Comparison of ENCODE assay signal across 24 cellular contexts in the genomic region with DNA sequence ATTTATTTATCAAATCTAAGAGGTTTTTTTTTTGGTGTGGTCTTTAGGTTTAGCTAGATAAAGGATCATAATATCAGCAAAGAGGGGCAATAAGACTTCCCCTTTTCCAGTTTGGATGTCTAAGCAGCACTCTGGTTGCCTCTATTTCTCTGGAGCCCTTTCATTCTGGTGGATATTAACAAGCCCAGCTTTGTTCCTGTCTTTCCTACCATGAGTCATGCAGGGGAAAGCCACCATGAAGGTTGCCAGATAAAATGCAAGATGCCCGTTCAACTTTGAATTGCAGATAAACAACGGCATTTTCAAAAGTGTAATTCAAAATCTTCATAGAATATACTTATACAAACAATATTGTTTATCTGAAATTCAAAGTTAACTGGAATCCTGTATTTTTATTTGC.
DNase-seq lines count a peak whose midpoint lies in the region; ATAC-seq, FAIRE-seq and TF ChIP-seq lines count a peak whose summit lies in the region.
"Had no signal": no experiment of that assay in that cellular context is flagged by ENCODE, and none has a peak within 500 bp of the region (broad histone marks: within the 10 kb centered on the region; RNA-seq: fewer than 3 reads in every experiment).

No MANE protein-coding gene starts in this region.

- H3K4me1 ChIP-seq in SK-N-SH (ENCODE audit: control insufficient read depth in 1 of 2, insufficient read depth in 2 of 2, low read depth in 1 of 2, low read length in 1 of 2) (no peaks in the 10 kb centered on the region; a peak in 1 of 4 replicates), astrocyte (ENCODE audit: insufficient read depth, low read length) (no peaks in the 10 kb centered on the region)
- H3K4me1 ChIP-seq: tibial artery had no signal

- H3K79me2 ChIP-seq in SK-N-SH (ENCODE audit: insufficient read depth) (no peaks in the 10 kb centered on the region), astrocyte (ENCODE audit: insufficient read depth, low read length) (no peaks in the 10 kb centered on the region)

- CTCF ChIA-PET in SK-N-SH (lab: Yijun Ruan, JAX): no interaction called here

- no peaks in the 10 kb centered on the region for H3K9me2 ChIP-seq in SK-N-SH

- no peak for DNase-seq in SK-N-SH
- DNase-seq in astrocyte (ENCODE audit: low read depth): peak; percentile 55
- peak; percentile 67 for DNase-seq in fibroblast of the aortic adventitia (ENCODE audit: low read depth)
- no peak for DNase-seq in caudate nucleus (lab: John Stamatoyannopoulos, UW)
- DNase-seq in HK-2 (ENCODE audit: unreplicated experiment): no peak
- no peak for DNase-seq in activated gamma-delta T cell (lab: John Stamatoyannopoulos, UW)
- DNase-seq: activated CD4-positive, CD25-positive, alpha-beta regulatory T cell; activated CD8-positive, alpha-beta T cell treated with anti-CD3 and anti-CD28 coated beads, Interleukin-2, amount 10 ng/mL, durations not matched to agents 7 days and 5 days; activated T-cell treated with anti-CD3 and anti-CD28 coated beads, Interleukin-2, amount 50 U/mL, for 4 hours; HCEC 1CT; left ventricle myocardium superior; NCI-H1436 treated with DMSO at 0.1 percent for 48 hours; NCI-H2171 treated with DMSO at 0.1 percent for 48 hours; NCI-H748 treated with DMSO at 0.1 percent for 48 hours; stimulated activated CD4-positive, alpha-beta T cell treated with anti-CD3 and anti-CD28 coated beads, Interleukin-1b, Interleukin-23, amount 100 ng/mL, for 48 hours; stimulated activated naive CD4-positive, alpha-beta T cell treated with Interleukin-2 at 50 U/mL for 16 hours; T-helper 9 cell; tibial artery had no signal

- no peaks in the 10 kb centered on the region for H3K36me3 Mint-ChIP-seq in astrocyte (ENCODE audit: low read depth, unreplicated experiment)
- H3K36me3 Mint-ChIP-seq: activated naive CD4-positive, alpha-beta T cell treated with anti-CD3 and anti-CD28 coated beads, Interleukin-2, amount 50 U/mL, for 24 hours had no signal

- H3K4me3 Mint-ChIP-seq in astrocyte (ENCODE audit: unreplicated experiment): no peak overlapping the region
- H3K4me3 Mint-ChIP-seq: activated CD8-positive, alpha-beta T cell treated with anti-CD3 and anti-CD28 coated beads, Interleukin-2, amount 10 ng/mL, durations not matched to agents 7 days and 5 days; activated naive CD4-positive, alpha-beta T cell treated with anti-CD3 and anti-CD28 coated beads, Interleukin-2, amount 50 U/mL, for 24 hours; activated T-cell treated with anti-CD3 and anti-CD28 coated beads, Interleukin-2, amount 50 U/mL, for 4 hours had no signal

- no peaks in the 10 kb centered on the region for H3K9me3 Mint-ChIP-seq in astrocyte (ENCODE audit: unreplicated experiment)
- H3K9me3 Mint-ChIP-seq: activated naive CD4-positive, alpha-beta T cell treated with anti-CD3 and anti-CD28 coated beads, Interleukin-2, amount 50 U/mL, for 24 hours; activated T-cell treated with anti-CD3 and anti-CD28 coated beads, Interleukin-2, amount 50 U/mL, for 4 hours had no signal

- TF ChIP-seq RAD21 in SK-N-SH (IDR thresholded peaks at IDR 0.05; ENCODE audit: low read length): no peak

- POLR2A ChIA-PET in SK-N-SH (lab: Yijun Ruan, JAX): no interaction called here

- no peaks in the 10 kb centered on the region for H3K9me3 ChIP-seq in SK-N-SH
- H3K9me3 ChIP-seq in astrocyte (ENCODE audit: insufficient read depth, low read depth, low read length): no peaks in the 10 kb centered on the region
- H3K9me3 ChIP-seq: SJSA1, tibial artery had no signal

- TF ChIP-seq EP300 in SK-N-SH (IDR thresholded peaks at IDR 0.05; ENCODE audit: borderline replicate concordance in 1 of 2, low read depth in 1 of 2, low read length in 1 of 2): no peak

- H3K36me3 ChIP-seq in SK-N-SH (replicated peaks in 1 of 2; ENCODE audit: control insufficient read depth in 1 of 2, insufficient read depth in 2 of 2, low read length in 1 of 2) (no peaks in the 10 kb centered on the region), astrocyte (ENCODE audit: insufficient read depth, low read length) (no peaks in the 10 kb centered on the region)
- H3K36me3 ChIP-seq: SJSA1, tibial artery had no signal

- H3K27ac ChIP-seq in SK-N-SH (ENCODE audit: low read depth in 2 of 2, low read length in 1 of 2) (no peak overlapping the region; a peak in 1 of 4 replicates), astrocyte (ENCODE audit: low read depth, low read length) (no peak overlapping the region), caudate nucleus (ENCODE audit: low read depth, low read length) (no peak overlapping the region)
- H3K27ac ChIP-seq: 22Rv1, SJSA1, tibial artery had no signal

- peaks cover 5% of the 10 kb centered on the region for H3K4me1 Mint-ChIP-seq in astrocyte (ENCODE audit: low read depth, unreplicated experiment)
- H3K4me1 Mint-ChIP-seq: activated naive CD4-positive, alpha-beta T cell treated with anti-CD3 and anti-CD28 coated beads, Interleukin-2, amount 50 U/mL, for 24 hours had no signal

- H3K4me3 ChIP-seq in SK-N-SH (ENCODE audit: low read depth in 2 of 2, low read length in 1 of 2): no peak overlapping the region
- H3K4me3 ChIP-seq in astrocyte (ENCODE audit: insufficient read depth, low read depth, low read length): no peak overlapping the region
- H3K4me3 ChIP-seq in fibroblast of the aortic adventitia (ENCODE audit: low read depth, low read length): no peak overlapping the region
- H3K4me3 ChIP-seq: SJSA1, tibial artery had no signal

- no peak overlapping the region for H3K27ac Mint-ChIP-seq in astrocyte (ENCODE audit: unreplicated experiment)
- H3K27ac Mint-ChIP-seq: activated CD8-positive, alpha-beta T cell treated with anti-CD3 and anti-CD28 coated beads, Interleukin-2, amount 10 ng/mL, durations not matched to agents 7 days and 5 days; activated naive CD4-positive, alpha-beta T cell treated with anti-CD3 and anti-CD28 coated beads, Interleukin-2, amount 50 U/mL, for 24 hours had no signal

- peak; percentile 13 for FAIRE-seq in astrocyte (lab: Jason Lieb, UNC)
- FAIRE-seq: HepG2 had no signal

- 31% methylated on average over 2 of the region's 2 CpGs for WGBS in SK-N-SH (ENCODE audit: low lambda C conversion rate)

- TF ChIP-seq CTCF in SK-N-SH (IDR thresholded peaks at IDR 0.05): no peak
- no peak for TF ChIP-seq CTCF in astrocyte (IDR thresholded peaks at IDR 0.05; ENCODE audit: insufficient read depth, low read depth, low read length)
- no peak for TF ChIP-seq CTCF in fibroblast of the aortic adventitia (IDR thresholded peaks at IDR 0.05; ENCODE audit: insufficient read depth, low read length)

- H3K4me2 ChIP-seq in SK-N-SH (no peak overlapping the region), astrocyte (ENCODE audit: low read length) (no peak overlapping the region)

- H3K27me3 ChIP-seq in SK-N-SH (ENCODE audit: insufficient read depth) (no peaks in the 10 kb centered on the region), astrocyte (ENCODE audit: insufficient read depth, low read length) (no peaks in the 10 kb centered on the region)
- H3K27me3 ChIP-seq: SJSA1, tibial artery had no signal

- no peaks in the 10 kb centered on the region for H3F3A ChIP-seq in SK-N-SH (replicated peaks; ENCODE audit: insufficient read depth)

- ATAC-seq in SK-N-SH treated with all-trans-retinoic acid at 6 μM for 48 hours (no peak), HG02610 (IDR thresholded peaks at IDR 0.05; ENCODE audit: unreplicated experiment) (no peak)
- ATAC-seq: activated CD8-positive, alpha-beta T cell treated with anti-CD3 and anti-CD28 coated beads, Interleukin-2, amount 10 ng/mL, durations not matched to agents 7 days and 5 days; activated T-cell treated with anti-CD3 and anti-CD28 coated beads, Interleukin-2, amount 50 U/mL, for 4 hours; HepG2; left ventricle myocardium superior had no signal

- peaks cover 2% of the 10 kb centered on the region for H3K27me3 Mint-ChIP-seq in astrocyte (ENCODE audit: low read depth, unreplicated experiment)
- H3K27me3 Mint-ChIP-seq: activated naive CD4-positive, alpha-beta T cell treated with anti-CD3 and anti-CD28 coated beads, Interleukin-2, amount 50 U/mL, for 24 hours had no signal

- H3K9ac ChIP-seq in SK-N-SH (no peak overlapping the region), astrocyte (ENCODE audit: low read length) (no peak overlapping the region)

- no peaks in the 10 kb centered on the region for H4K20me1 ChIP-seq in SK-N-SH (ENCODE audit: insufficient read depth)
- no peaks in the 10 kb centered on the region for H4K20me1 ChIP-seq in astrocyte (ENCODE audit: insufficient read depth, low read length)

- H2AFZ ChIP-seq in SK-N-SH (ENCODE audit: low read depth): peak overlapping the region; percentile 73; the same call in 1 of the 2 replicates
- H2AFZ ChIP-seq in astrocyte (ENCODE audit: low read depth, low read length): no peak overlapping the region

TF ChIP-seq in SK-N-SH, 30 proteins besides CTCF, POLR2A, EP300 and RAD21:
- no peak for TF ChIP-seq SMC3 (IDR thresholded peaks at IDR 0.05; ENCODE audit: low read depth, low read length)
- peak; percentile 46; the same call in 1 of the 2 replicates for TF ChIP-seq JUND (IDR thresholded peaks at IDR 0.05)
- TF ChIP-seq CHD2 (IDR thresholded peaks at IDR 0.05; ENCODE audit: low read length, partially characterized antibody): no peak
- peak; percentile 40; the same call in 1 of the 2 replicates for TF ChIP-seq FOSL2 (IDR thresholded peaks at IDR 0.05; ENCODE audit: borderline replicate concordance, low read depth)

TF ChIP-seq in SK-N-SH treated with all-trans-retinoic acid at 6 μM for 48 hours, 23 proteins besides CTCF, POLR2A, EP300 and RAD21 (continues in another document):
- TF ChIP-seq POU6F1 (CRISPR knock-in tag; IDR thresholded peaks at IDR 0.05; ENCODE audit: borderline replicate concordance, low read depth) (no peak), TOX (CRISPR knock-in tag; IDR thresholded peaks at IDR 0.05; ENCODE audit: borderline replicate concordance) (no peak)

Comparison
In these comparisons a context has a peak if more than half of its experiments do, and no peak if none do; other contexts are left out.
1. DNase-seq: peak in astrocyte (single experiment) and fibroblast of the aortic adventitia (single experiment); none in SK-N-SH (single experiment), caudate nucleus (0 of 61), HK-2 (single experiment) and activated gamma-delta T cell (single experiment).